11 cellular contexts compared by ENCODE assay signal in the genomic region with DNA sequence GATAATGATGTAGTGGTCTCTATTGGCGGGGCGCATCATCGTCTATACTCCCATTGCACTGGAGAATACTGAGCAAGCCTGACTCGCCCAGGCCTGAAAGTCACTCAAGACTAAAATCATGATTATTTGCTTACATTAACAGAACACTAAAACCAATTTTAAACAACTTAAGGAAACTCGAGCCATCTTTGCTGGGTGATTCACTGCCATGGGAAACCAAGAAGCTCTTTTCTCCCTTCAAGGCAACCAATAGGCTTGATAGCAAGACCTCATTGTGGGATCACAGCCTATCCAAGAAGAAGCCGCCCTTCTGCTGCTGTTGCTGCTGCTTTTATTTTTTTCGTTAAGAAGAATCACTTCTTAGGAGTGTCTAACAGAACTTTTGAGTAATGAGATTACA.
A peak's percentile ranks its signal among the peaks of the same experiment; 100 is the strongest.
DNase-seq lines count a peak whose midpoint lies in the region; ATAC-seq and TF ChIP-seq lines count a peak whose summit lies in the region.
"Had no signal": no experiment of that assay in that cellular context is flagged by ENCODE, and none has a peak within 500 bp of the region (broad histone marks: within the 10 kb centered on the region; RNA-seq: fewer than 3 reads in every experiment).

No MANE protein-coding gene starts in this region.

- H3K4me1 Mint-ChIP-seq in stimulated activated naive CD8-positive, alpha-beta T cell treated with anti-CD3 and anti-CD28 coated beads, Interleukin-15, Interleukin-2, amounts not matched to agents 100 ng/mL and 50 ng/mL, for 24 hours (ENCODE audit: low read depth) = peaks cover 97% of the 10 kb centered on the region

- peak; percentile 7 to 25 for ATAC-seq in activated CD4-positive, CD25-positive, alpha-beta regulatory T cell treated with anti-CD3 and anti-CD28 coated beads, Interleukin-2, amount 50 U/mL, for 24 hours
- peak; percentile 27 for ATAC-seq in SK-N-SH treated with all-trans-retinoic acid at 6 μM for 48 hours

- peak overlapping the region; percentile 43 for H3K4me3 Mint-ChIP-seq in stimulated activated naive CD8-positive, alpha-beta T cell treated with anti-CD3 and anti-CD28 coated beads, Interleukin-15, Interleukin-2, amounts not matched to agents 100 ng/mL and 50 ng/mL, for 24 hours

- H3K36me3 Mint-ChIP-seq in stimulated activated naive CD8-positive, alpha-beta T cell treated with anti-CD3 and anti-CD28 coated beads, Interleukin-15, Interleukin-2, amounts not matched to agents 100 ng/mL and 50 ng/mL, for 24 hours (ENCODE audit: low read depth) = peaks cover 88% of the 10 kb centered on the region

- H3K27me3 ChIP-seq in BE2C = no peaks in the 10 kb centered on the region

- peak overlapping the region; percentile 91 for H3K27ac Mint-ChIP-seq in stimulated activated naive CD8-positive, alpha-beta T cell treated with anti-CD3 and anti-CD28 coated beads, Interleukin-15, Interleukin-2, amounts not matched to agents 100 ng/mL and 50 ng/mL, for 24 hours

- no peak for DNase-seq in activated CD4-positive, CD25-positive, alpha-beta regulatory T cell treated with anti-CD3 and anti-CD28 coated beads, Interleukin-2, amount 50 U/mL, for 72 hours
- DNase-seq in fibroblast of the aortic adventitia (ENCODE audit: low read depth) (peak; percentile 88), BE2C (no peak), anterior cingulate cortex (lab: John Stamatoyannopoulos, UW) (no peak), mucosa of gallbladder (ENCODE audit: low spot score) (no peak)
- DNase-seq: activated CD4-positive, CD25-positive, alpha-beta regulatory T cell; AML-193; OCI-M1 had no signal

- H3K9me3 Mint-ChIP-seq in stimulated activated naive CD8-positive, alpha-beta T cell treated with anti-CD3 and anti-CD28 coated beads, Interleukin-15, Interleukin-2, amounts not matched to agents 100 ng/mL and 50 ng/mL, for 24 hours = no peaks in the 10 kb centered on the region

- no peak overlapping the region for H3K4me3 ChIP-seq in fibroblast of the aortic adventitia (ENCODE audit: low read depth, low read length)
- H3K4me3 ChIP-seq in BE2C (ENCODE audit: low read depth, low read length) = no peak overlapping the region

- H3K9me3 ChIP-seq in BE2C = no peaks in the 10 kb centered on the region

- H3K27me3 Mint-ChIP-seq in stimulated activated naive CD8-positive, alpha-beta T cell treated with anti-CD3 and anti-CD28 coated beads, Interleukin-15, Interleukin-2, amounts not matched to agents 100 ng/mL and 50 ng/mL, for 24 hours = no peaks in the 10 kb centered on the region

- H3K4me1 ChIP-seq in BE2C = no peaks in the 10 kb centered on the region; the same call in 1 of the 2 replicates

- no peaks in the 10 kb centered on the region for H3K36me3 ChIP-seq in BE2C

- no peak for TF ChIP-seq CTCF in fibroblast of the aortic adventitia (IDR thresholded peaks at IDR 0.05; ENCODE audit: insufficient read depth, low read length)
- no peak for TF ChIP-seq CTCF in BE2C (IDR thresholded peaks at IDR 0.05; ENCODE audit: low read depth, low read length)

TF ChIP-seq in SK-N-SH treated with all-trans-retinoic acid at 6 μM for 48 hours, 23 proteins besides CTCF, POLR2A, EP300 and RAD21:
- TF ChIP-seq ZNF8 (CRISPR knock-in tag; IDR thresholded peaks at IDR 0.05) (no peak), SNAI2 (CRISPR knock-in tag; IDR thresholded peaks at IDR 0.05) (no peak), TCF4 (CRISPR knock-in tag; IDR thresholded peaks at IDR 0.05; ENCODE audit: borderline replicate concordance) (no peak), ARNTL (CRISPR knock-in tag; IDR thresholded peaks at IDR 0.05; ENCODE audit: borderline replicate concordance, low read depth) (no peak), ZNF70 (CRISPR knock-in tag; IDR thresholded peaks at IDR 0.05) (no peak), ZC3H10 (CRISPR knock-in tag; IDR thresholded peaks at IDR 0.05) (no peak), GLIS3 (CRISPR knock-in tag; IDR thresholded peaks at IDR 0.05) (no peak), BACH2 (CRISPR knock-in tag; IDR thresholded peaks at IDR 0.05; ENCODE audit: borderline replicate concordance) (no peak)
- TF ChIP-seq, protein P1, sequence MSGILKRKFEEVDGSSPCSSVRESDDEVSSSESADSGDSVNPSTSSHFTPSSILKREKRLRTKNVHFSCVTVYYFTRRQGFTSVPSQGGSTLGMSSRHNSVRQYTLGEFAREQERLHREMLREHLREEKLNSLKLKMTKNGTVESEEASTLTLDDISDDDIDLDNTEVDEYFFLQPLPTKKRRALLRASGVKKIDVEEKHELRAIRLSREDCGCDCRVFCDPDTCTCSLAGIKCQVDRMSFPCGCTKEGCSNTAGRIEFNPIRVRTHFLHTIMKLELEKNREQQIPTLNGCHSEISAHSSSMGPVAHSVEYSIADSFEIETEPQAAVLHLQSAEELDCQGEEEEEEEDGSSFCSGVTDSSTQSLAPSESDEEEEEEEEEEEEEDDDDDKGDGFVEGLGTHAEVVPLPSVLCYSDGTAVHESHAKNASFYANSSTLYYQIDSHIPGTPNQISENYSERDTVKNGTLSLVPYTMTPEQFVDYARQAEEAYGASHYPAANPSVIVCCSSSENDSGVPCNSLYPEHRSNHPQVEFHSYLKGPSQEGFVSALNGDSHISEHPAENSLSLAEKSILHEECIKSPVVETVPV (CRISPR knock-in tag; IDR thresholded peaks at IDR 0.05) = no peak
